ENCODE assay signal across 20 cellular contexts in genomic region chr18:58721586-58722160, GRCh38. TPM values are rescaled to one million over a fixed set of nuclear protein-coding genes. Genes with fewer than 3 reads are reported as not detected.
A peak's percentile ranks its signal among the peaks of the same experiment; 100 is the strongest.
DNase-seq lines count a peak whose midpoint lies in the region; ATAC-seq and TF ChIP-seq lines count a peak whose summit lies in the region.
"Had no signal": no experiment of that assay in that cellular context is flagged by ENCODE, and none has a peak within 500 bp of the region (broad histone marks: within the 10 kb centered on the region; RNA-seq: fewer than 3 reads in every experiment).

No MANE protein-coding gene starts in this region.

- no peaks in the 10 kb centered on the region for H3K9me3 Mint-ChIP-seq in glutamatergic neuron (ENCODE audit: unreplicated experiment)
- H3K9me3 Mint-ChIP-seq: neural progenitor cell; stimulated activated effector memory CD8-positive, alpha-beta T cell treated with anti-CD3 and anti-CD28 coated beads, Interleukin-12 subunit alpha, Interleukin-12 subunit beta, amount 100 ng/mL, for 72 hours had no signal

- no peaks in the 10 kb centered on the region for H3K36me3 Mint-ChIP-seq in glutamatergic neuron (ENCODE audit: unreplicated experiment)

- no peaks in the 10 kb centered on the region for H3K27me3 Mint-ChIP-seq in glutamatergic neuron (ENCODE audit: unreplicated experiment)

- no peak overlapping the region for H3K27ac Mint-ChIP-seq in glutamatergic neuron (ENCODE audit: unreplicated experiment)
- H3K27ac Mint-ChIP-seq: neural progenitor cell had no signal

- H3K4me3 Mint-ChIP-seq in glutamatergic neuron (ENCODE audit: unreplicated experiment) = no peak overlapping the region
- H3K4me3 Mint-ChIP-seq: neural progenitor cell; stimulated activated effector memory CD8-positive, alpha-beta T cell treated with anti-CD3 and anti-CD28 coated beads, Interleukin-12 subunit alpha, Interleukin-12 subunit beta, amount 100 ng/mL, for 72 hours had no signal

- ATAC-seq in HG03571 (IDR thresholded peaks at IDR 0.05; ENCODE audit: unreplicated experiment) (no peak), HG03442 (IDR thresholded peaks at IDR 0.05; ENCODE audit: unreplicated experiment) (no peak)
- ATAC-seq: stimulated activated effector memory CD8-positive, alpha-beta T cell treated with anti-CD3 and anti-CD28 coated beads, Interleukin-12 subunit alpha, Interleukin-12 subunit beta, amount 100 ng/mL, for 72 hours had no signal

- H3K4me1 Mint-ChIP-seq in glutamatergic neuron (ENCODE audit: low read depth, unreplicated experiment) = no peaks in the 10 kb centered on the region
- H3K4me1 Mint-ChIP-seq: neural progenitor cell had no signal

- TF ChIP-seq CTCF in glutamatergic neuron (IDR thresholded peaks at IDR 0.05; ENCODE audit: partially characterized antibody, unreplicated experiment) = no peak

- DNase-seq in AG08396 (ENCODE audit: low spot score) (peak; percentile 4), EH (ENCODE audit: low read depth) (peak; percentile 37), fibroblast of peridontal ligament (ENCODE audit: extremely low read depth) (peak; percentile 23), myocyte (ENCODE audit: low read depth) (peak; percentile 44), glutamatergic neuron (no peak), GOT3 (lab: John Stamatoyannopoulos, UW) (no peak)
- DNase-seq: activated CD4-positive, alpha-beta T cell treated with anti-CD3 and anti-CD28 coated beads, Interleukin-2, amount 50 U/mL, for 1 hour; activated T-cell treated with anti-CD3 and anti-CD28 coated beads for 4 hours; AML-193; colonic mucosa; COR-L47; Karpas-422; kidney glomerular epithelial cell; NCI-H1048; NCI-H510A; stimulated activated CD4-positive, alpha-beta T cell treated with anti-CD3 and anti-CD28 coated beads, Interleukin-15, amount 100 ng/mL, for 24 hours had no signal

RNA-seq across cellular contexts. Expression of gene MALT1, which starts 50.4 kb away (rescaled TPM):
- total RNA-seq in myocyte = 20.9 and 22.9 TPM in 2 replicates
- polyA plus RNA-seq in myocyte (2012) = 5.9 TPM
- 8.5 TPM for total RNA-seq in glutamatergic neuron (ENCODE audit: unreplicated experiment)

Comparison
In these comparisons a context has a peak if more than half of its experiments do, and no peak if none do; other contexts are left out.
1. DNase-seq: peak in AG08396 (single experiment), EH (single experiment), fibroblast of peridontal ligament (single experiment) and myocyte (single experiment); none in glutamatergic neuron (single experiment) and GOT3 (single experiment).